1 cellular context compared by ENCODE assay signal in the genomic region with DNA sequence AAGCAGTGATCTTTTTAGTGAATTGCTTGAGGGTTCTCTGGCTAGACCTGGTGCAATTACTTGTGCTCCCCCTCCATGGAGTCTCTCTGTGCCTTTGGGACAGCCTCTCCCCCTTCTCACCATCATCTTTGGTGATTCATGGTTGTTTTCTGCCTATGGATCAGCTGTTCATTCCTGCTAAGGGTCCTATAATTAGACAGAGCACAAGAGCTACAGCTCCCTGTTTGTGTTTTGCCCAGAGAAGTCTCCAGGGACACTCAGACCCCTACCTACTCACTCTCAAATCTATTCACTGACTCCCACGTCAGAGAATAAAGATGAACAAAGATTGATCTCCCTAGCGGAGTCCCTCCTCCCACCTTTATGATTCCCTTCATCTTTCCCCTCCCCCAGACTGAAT.
TF ChIP-seq lines count a peak whose summit lies in the region.

No MANE protein-coding gene starts in this region.

TF ChIP-seq in IMR-90, 13 proteins besides CTCF, POLR2A, EP300 and RAD21:
- TF ChIP-seq RCOR1 (IDR thresholded peaks at IDR 0.05; ENCODE audit: insufficient replicate concordance, low read length), result no peak
- TF ChIP-seq MAZ (IDR thresholded peaks at IDR 0.05; ENCODE audit: borderline replicate concordance, low read depth, low read length), result no peak
- no peak for TF ChIP-seq NFE2L2 (IDR thresholded peaks at IDR 0.05; ENCODE audit: low read depth, low read length)
